ENCODE assay signal across 21 cellular contexts in genomic region chr10:120980316-120980975, GRCh38.
A peak's percentile ranks its signal among the peaks of the same experiment; 100 is the strongest.
DNase-seq lines count a peak whose midpoint lies in the region; ATAC-seq and TF ChIP-seq lines count a peak whose summit lies in the region.
"Had no signal": no experiment of that assay in that cellular context is flagged by ENCODE, and none has a peak within 500 bp of the region (broad histone marks: within the 10 kb centered on the region; RNA-seq: fewer than 3 reads in every experiment).

No MANE protein-coding gene starts in this region.

- DNase-seq in NCI-H748 (lab: John Stamatoyannopoulos, UW; ENCODE audit: unreplicated experiment) (peak; percentile 8), NCI-H748 treated with DMSO at 0.1 percent for 48 hours (lab: John Stamatoyannopoulos, UW) (no peak), neural progenitor cell (ENCODE audit: low spot score) (peak; percentile 17), NCI-H2196 (lab: John Stamatoyannopoulos, UW; ENCODE audit: unreplicated experiment) (no peak), NCI-H2227 treated with DMSO at 0.1 percent for 48 hours (lab: John Stamatoyannopoulos, UW) (no peak)
- DNase-seq: activated CD4-positive, alpha-beta T cell treated with anti-CD3 and anti-CD28 coated beads, Interleukin-2, amount 10 ng/mL, durations not matched to agents 7 days and 5 days; activated CD8-positive, alpha-beta memory T cell treated with anti-CD3 and anti-CD28 coated beads, Interleukin-2, amount 50 U/mL, for 48 hours; activated effector memory CD4-positive, alpha-beta T cell treated with Interleukin-2 at 50 U/mL for 16 hours; cortex of kidney; GDM1; HFFc6; Karpas-422; NCI-H1048; NCI-H2029; right lobe of liver; SHP77 had no signal

- no peaks in the 10 kb centered on the region for H3K79me2 ChIP-seq in neural progenitor cell (ENCODE audit: low read depth)

- no peak for TF ChIP-seq CTCF in neural progenitor cell (IDR thresholded peaks at IDR 0.05)

- peaks cover 36% of the 10 kb centered on the region for H3K4me1 ChIP-seq in iPS-20b (ENCODE audit: insufficient read depth, low read length)
- peaks cover 36% of the 10 kb centered on the region for H3K4me1 ChIP-seq in neural progenitor cell

- H3K9ac ChIP-seq in iPS-20b (ENCODE audit: low read depth, low read length) (peak overlapping the region; percentile 21; the same call in 1 of the 2 replicates), neural progenitor cell (no peak overlapping the region)
- H3K9ac ChIP-seq: BLaER1 treated with 17β-estradiol and CSF1 and Interleukin-3, amounts not matched to agents 10 nM and 100 nM had no signal

- peaks cover 25% of the 10 kb centered on the region for H3K4me1 Mint-ChIP-seq in neural progenitor cell
- H3K4me1 Mint-ChIP-seq: activated CD4-positive, alpha-beta T cell treated with anti-CD3 and anti-CD28 coated beads, Interleukin-2, amount 10 ng/mL, durations not matched to agents 7 days and 5 days; stimulated activated memory B cell treated with anti-CD40 and anti-IgM and Interleukin-4, amounts not matched to agents 10 μg/mL and 1 μg/mL and 100 μg/mL, for 72 hours had no signal

- peaks cover 6% of the 10 kb centered on the region for H3F3A ChIP-seq in neural progenitor cell (ENCODE audit: low read depth)

- H3K36me3 ChIP-seq in iPS-20b (ENCODE audit: insufficient read depth, low read depth, low read length) (no peaks in the 10 kb centered on the region), neural progenitor cell (no peaks in the 10 kb centered on the region)
- H3K36me3 ChIP-seq: BLaER1 treated with 17β-estradiol and CSF1 and Interleukin-3, amounts not matched to agents 10 nM and 100 nM; right lobe of liver had no signal

- H3K27ac Mint-ChIP-seq in neural progenitor cell = no peak overlapping the region
- H3K27ac Mint-ChIP-seq: activated CD4-positive, alpha-beta T cell treated with anti-CD3 and anti-CD28 coated beads, Interleukin-2, amount 10 ng/mL, durations not matched to agents 7 days and 5 days; HFFc6; stimulated activated memory B cell treated with anti-CD40 and anti-IgM and Interleukin-4, amounts not matched to agents 10 μg/mL and 1 μg/mL and 100 μg/mL, for 72 hours had no signal

- peaks cover 3% of the 10 kb centered on the region for H4K20me1 ChIP-seq in neural progenitor cell (ENCODE audit: low read depth)

- peaks cover 15% of the 10 kb centered on the region for H3K9me3 Mint-ChIP-seq in neural progenitor cell
- H3K9me3 Mint-ChIP-seq: activated CD4-positive, alpha-beta T cell treated with anti-CD3 and anti-CD28 coated beads, Interleukin-2, amount 10 ng/mL, durations not matched to agents 7 days and 5 days had no signal

- H2AFZ ChIP-seq in neural progenitor cell (replicated peaks) = no peak overlapping the region

- H3K4me2 ChIP-seq in neural progenitor cell = peak overlapping the region; percentile 86
- H3K4me2 ChIP-seq: BLaER1 treated with 17β-estradiol and CSF1 and Interleukin-3, amounts not matched to agents 10 nM and 100 nM had no signal

- peaks cover 44% of the 10 kb centered on the region for H3K27me3 ChIP-seq in iPS-20b (ENCODE audit: insufficient read depth, low read length)
- H3K27me3 ChIP-seq in neural progenitor cell = peaks cover 41% of the 10 kb centered on the region

- H3K4me3 Mint-ChIP-seq in neural progenitor cell = peak overlapping the region; percentile 73
- H3K4me3 Mint-ChIP-seq: activated CD4-positive, alpha-beta T cell treated with anti-CD3 and anti-CD28 coated beads, Interleukin-2, amount 10 ng/mL, durations not matched to agents 7 days and 5 days; HFFc6; stimulated activated memory B cell treated with anti-CD40 and anti-IgM and Interleukin-4, amounts not matched to agents 10 μg/mL and 1 μg/mL and 100 μg/mL, for 72 hours had no signal

- H3K4me3 ChIP-seq in iPS-20b (ENCODE audit: low read length) = peak overlapping the region; percentile 62
- H3K4me3 ChIP-seq in neural progenitor cell = peak overlapping the region; percentile 48
- H3K4me3 ChIP-seq: BLaER1 treated with 17β-estradiol and CSF1 and Interleukin-3, amounts not matched to agents 10 nM and 100 nM had no signal

- ATAC-seq in GM18867 (IDR thresholded peaks at IDR 0.05; ENCODE audit: unreplicated experiment) (no peak), GM21576 (IDR thresholded peaks at IDR 0.05; ENCODE audit: unreplicated experiment) (no peak)
- ATAC-seq: stimulated activated memory B cell treated with anti-CD40 and anti-IgM and Interleukin-4, amounts not matched to agents 10 μg/mL and 1 μg/mL and 100 μg/mL, for 72 hours had no signal

- H3K9me3 ChIP-seq in iPS-20b (ENCODE audit: insufficient read depth, low read depth, low read length) (no peaks in the 10 kb centered on the region), neural progenitor cell (ENCODE audit: low read depth) (no peaks in the 10 kb centered on the region)
- H3K9me3 ChIP-seq: right lobe of liver had no signal

- H3K36me3 Mint-ChIP-seq in neural progenitor cell = peaks cover 2% of the 10 kb centered on the region
- H3K36me3 Mint-ChIP-seq: stimulated activated memory B cell treated with anti-CD40 and anti-IgM and Interleukin-4, amounts not matched to agents 10 μg/mL and 1 μg/mL and 100 μg/mL, for 72 hours had no signal

- peaks cover 24% of the 10 kb centered on the region for H3K27me3 Mint-ChIP-seq in neural progenitor cell (ENCODE audit: insufficient read depth, low read depth)

- H3K27ac ChIP-seq in iPS-20b (ENCODE audit: low read length) (no peak overlapping the region), neural progenitor cell (no peak overlapping the region)
- H3K27ac ChIP-seq: BLaER1 treated with 17β-estradiol and CSF1 and Interleukin-3, amounts not matched to agents 10 nM and 100 nM; right lobe of liver had no signal

Comparison
In these comparisons a context has a peak if more than half of its experiments do, and no peak if none do; other contexts are left out.
1. DNase-seq: peak in NCI-H748 (single experiment) and neural progenitor cell (single experiment); none in NCI-H748 treated with DMSO at 0.1 percent for 48 hours (single experiment), NCI-H2196 (single experiment) and NCI-H2227 treated with DMSO at 0.1 percent for 48 hours (single experiment).